8 cellular contexts compared by ENCODE assay signal in genomic region chr12:53757095-53757770, GRCh38. TPM values are rescaled to one million over a fixed set of nuclear protein-coding genes. Genes with fewer than 3 reads are reported as not detected.
DNase-seq lines count a peak whose midpoint lies in the region; TF ChIP-seq lines count a peak whose summit lies in the region.

No MANE protein-coding gene starts in this region.

- H3K79me2 ChIP-seq in MM.1S (ENCODE audit: low read length) (no peaks in the 10 kb centered on the region), smooth muscle cell (ENCODE audit: low read depth) (no peaks in the 10 kb centered on the region)

- DNase-seq in GM10266 (ENCODE audit: extremely low spot score) (peak; percentile 91), HCEC 1CT (peak; percentile 60), MM.1S (peak; percentile 77), T-helper 9 cell (peak; percentile 76), astrocyte of the cerebellum (ENCODE audit: low read depth) (peak; percentile 19), iPS DF 4.7 (ENCODE audit: extremely low read depth, low spot score) (peak; percentile 93), smooth muscle cell (lab: John Stamatoyannopoulos, UW; ENCODE audit: unreplicated experiment) (peak; percentile 22), mesenteric fat pad (ENCODE audit: low spot score) (no peak)

- H3K4me3 ChIP-seq in MM.1S (ENCODE audit: low read length) (peak overlapping the region; percentile 46; the same call in 1 of the 2 replicates), astrocyte of the cerebellum (ENCODE audit: low read depth, low read length) (no peak overlapping the region), smooth muscle cell (no peak overlapping the region)

- H3K4me1 ChIP-seq in MM.1S (ENCODE audit: low read length) (peaks cover 7% of the 10 kb centered on the region; the same call in 1 of the 2 replicates), smooth muscle cell (ENCODE audit: low read depth) (peaks cover 11% of the 10 kb centered on the region)

- in situ Hi-C loops in astrocyte of the cerebellum (cut with HindIII; ENCODE audit: low sequenced_read_pairs), result loop anchor here (25.0 kb wide), 1 partner anchor 430 kb away; the partner anchor contains the start of gene SMUG1

- H4K20me1 ChIP-seq in MM.1S (ENCODE audit: insufficient read depth, low read length) (no peaks in the 10 kb centered on the region), smooth muscle cell (ENCODE audit: low read depth) (no peaks in the 10 kb centered on the region)

- peak overlapping the region; percentile 67 for H2AFZ ChIP-seq in MM.1S (ENCODE audit: low read length)
- H2AFZ ChIP-seq in smooth muscle cell (ENCODE audit: low read depth), result peak overlapping the region; percentile 71

- H3K4me2 ChIP-seq in MM.1S (ENCODE audit: low read depth, low read length), result peak overlapping the region; percentile 72
- peak overlapping the region; percentile 79 for H3K4me2 ChIP-seq in smooth muscle cell

- H3K9me3 ChIP-seq in MM.1S (replicated peaks; ENCODE audit: insufficient read depth, low read length), result no peaks in the 10 kb centered on the region
- H3K9me3 ChIP-seq in smooth muscle cell (replicated peaks; ENCODE audit: low read depth), result no peaks in the 10 kb centered on the region

- no peaks in the 10 kb centered on the region for H3K9me2 ChIP-seq in MM.1S (replicated peaks; ENCODE audit: insufficient read depth, low read length)

- H3K27ac ChIP-seq in MM.1S (ENCODE audit: low read length) (no peak overlapping the region), smooth muscle cell (ENCODE audit: low read depth) (no peak overlapping the region)

- 9% methylated on average over 17 of the region's 17 CpGs for WGBS in smooth muscle cell (ENCODE audit: low lambda C conversion rate)

- H3F3A ChIP-seq in MM.1S (ENCODE audit: insufficient read depth, low read length) (no peaks in the 10 kb centered on the region; the same call in 1 of the 2 replicates), smooth muscle cell (ENCODE audit: low read depth) (no peaks in the 10 kb centered on the region)

- no peaks in the 10 kb centered on the region for H3K36me3 ChIP-seq in MM.1S (replicated peaks; ENCODE audit: insufficient read depth, low read length)
- no peaks in the 10 kb centered on the region for H3K36me3 ChIP-seq in smooth muscle cell (ENCODE audit: low read depth)

- no peak overlapping the region for H3K9ac ChIP-seq in MM.1S (ENCODE audit: low read length)
- H3K9ac ChIP-seq in smooth muscle cell (ENCODE audit: low read depth), result no peak overlapping the region

- TF ChIP-seq CTCF in GM10266 (IDR thresholded peaks at IDR 0.05; ENCODE audit: control insufficient read depth, insufficient read depth, low read depth, missing control alignments) (peak; percentile 97), MM.1S (IDR thresholded peaks at IDR 0.05; ENCODE audit: low read length) (peak; percentile 96), astrocyte of the cerebellum (IDR thresholded peaks at IDR 0.05; ENCODE audit: low read depth, low read length, missing control alignments) (peak; percentile 89), smooth muscle cell (IDR thresholded peaks at IDR 0.05; ENCODE audit: borderline replicate concordance, insufficient read depth, poor library complexity, severe bottlenecking) (peak; percentile 82)

- H3K27me3 ChIP-seq in MM.1S (replicated peaks; ENCODE audit: insufficient read depth, low read length), result peaks cover 89% of the 10 kb centered on the region
- peaks cover 84% of the 10 kb centered on the region for H3K27me3 ChIP-seq in smooth muscle cell (ENCODE audit: low read depth)

RNA-seq across cellular contexts. Expression of gene CISTR, which starts 5.5 kb away (rescaled TPM):
- total RNA-seq in smooth muscle cell (not detected in 2 replicates), mesenteric fat pad (not detected)
- not detected in 2 replicates for polyA plus RNA-seq in smooth muscle cell

RNA-seq across cellular contexts. Expression of gene CALCOCO1, which starts 30.0 kb away (rescaled TPM):
- total RNA-seq in smooth muscle cell (52.0 and 56.6 TPM in 2 replicates), mesenteric fat pad (165 TPM)
- 46.5 and 59.5 TPM in 2 replicates for polyA plus RNA-seq in smooth muscle cell
